In the genomic region with DNA sequence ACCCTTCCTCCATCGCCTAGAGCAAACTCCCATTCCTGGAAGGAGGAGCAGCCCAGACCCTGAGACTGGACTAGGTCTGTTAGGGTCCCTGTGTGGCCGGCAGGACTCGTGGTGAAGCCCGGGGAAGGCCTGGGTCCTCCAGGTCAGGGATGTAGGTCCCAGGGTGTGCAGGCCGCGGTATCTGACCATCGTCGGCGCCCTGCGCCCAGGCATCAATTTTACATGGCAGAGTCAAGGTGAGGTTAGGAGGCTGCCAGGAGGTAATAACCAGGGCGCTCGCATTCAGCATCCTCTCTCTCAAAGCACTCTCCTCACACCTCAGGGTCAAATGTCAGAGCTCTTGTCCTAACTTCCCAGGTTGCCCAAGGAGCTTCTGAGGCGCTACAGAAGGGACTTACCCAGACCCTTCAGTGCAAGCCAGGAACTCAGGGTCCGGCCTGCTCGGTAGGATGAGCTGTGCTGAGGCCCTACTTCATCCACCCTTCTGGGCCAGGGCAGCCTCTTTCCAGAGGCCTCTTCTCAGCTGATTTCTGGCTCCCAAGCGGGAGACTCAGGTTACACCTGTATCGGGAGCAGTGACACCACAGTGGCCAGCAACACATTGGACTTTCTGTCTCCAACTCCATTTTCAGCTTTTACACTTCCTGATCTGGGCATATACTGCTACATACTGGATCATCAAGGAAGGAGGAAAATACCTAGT, we compare ENCODE assay signal across 8 cellular contexts. TPM values are rescaled to one million over a fixed set of nuclear protein-coding genes. Genes with fewer than 3 reads are reported as not detected.
DNase-seq lines count a peak whose midpoint lies in the region; ATAC-seq and TF ChIP-seq lines count a peak whose summit lies in the region.

No MANE protein-coding gene starts in this region.

- WGBS in spleen, 5 donors = 62 to 70% (median 66%) methylated on average over 4 to 17 of the region's 17 CpGs

- TF ChIP-seq POLR2A in spleen (IDR thresholded peaks at IDR 0.05) = no peak

- peaks cover 21 to 66% (median 36%) of the 10 kb centered on the region in 6 donors for H3K4me1 ChIP-seq in spleen

- H3K4me3 ChIP-seq in WERI-Rb-1 (ENCODE audit: low read depth, low read length) (peak overlapping the region; percentile 60), spleen (peak overlapping the region; percentile 55 to 88 (median 64))

- H3K27ac ChIP-seq in WERI-Rb-1 (peak overlapping the region; percentile 98), spleen (peak overlapping the region; percentile 90 to 99 (median 95))

- intact Hi-C loops in left ventricle myocardium superior (cut with micrococcal nuclease) = no loop called here
- intact Hi-C loops in spleen (cut with DNase I; ENCODE audit: low total_unique reads) = no loop called here

- H3K9me3 ChIP-seq in WERI-Rb-1 (ENCODE audit: severe bottlenecking) (no peaks in the 10 kb centered on the region), spleen (no peaks in the 10 kb centered on the region)

- DNase-seq in DMS53 (lab: John Stamatoyannopoulos, UW) (peak; percentile 57), DMS53 treated with DMSO at 0.1 percent for 48 hours (lab: John Stamatoyannopoulos, UW; ENCODE audit: unreplicated experiment) (no peak), WERI-Rb-1 (no peak), left ventricle myocardium superior (peak; percentile 40), spleen (no peak), SW 1271 (lab: John Stamatoyannopoulos, UW) (no peak), retina (no peak)

- no peak for ATAC-seq in left ventricle myocardium superior
- ATAC-seq in HG03565 (IDR thresholded peaks at IDR 0.05; ENCODE audit: unreplicated experiment) = no peak

- no peak for TF ChIP-seq CTCF in WERI-Rb-1 (IDR thresholded peaks at IDR 0.05; ENCODE audit: low read depth, low read length)
- no peak for TF ChIP-seq CTCF in spleen (IDR thresholded peaks at IDR 0.05 in 8 of 11, conservative IDR thresholded peaks at IDR 0.05 in 3 of 11)

- H3K27me3 ChIP-seq in WERI-Rb-1 (ENCODE audit: insufficient read depth, low read depth, severe bottlenecking) (no peaks in the 10 kb centered on the region), spleen (replicated peaks in 1 of 7) (peaks cover 0 to 4% (median 0%) of the 10 kb centered on the region in 7 donors)

- H3K36me3 ChIP-seq in WERI-Rb-1 (no peaks in the 10 kb centered on the region), spleen (no peaks in the 10 kb centered on the region)

RNA-seq across cellular contexts. Expression of a gene that starts 0.6 kb away (rescaled TPM):
- total RNA-seq in left ventricle myocardium superior (not detected), spleen (under 1 TPM in 1 of 7 donors, not detected in 6; 0.94 TPM)
- under 1 TPM in 1 of 3 donors, not detected in 2; 0.20 TPM for polyA plus RNA-seq in spleen

RNA-seq across cellular contexts. Expression of a gene that starts 9.0 kb away (rescaled TPM):
- total RNA-seq in left ventricle myocardium superior (6.1 TPM), spleen (10 to 100 TPM; 31.1 to 62.6 (median 47.1) TPM)
- 100 to 1,000 TPM in 2 of 3 donors, 10 to 100 TPM in 1; 74.6 to 196 (median 115) TPM for polyA plus RNA-seq in spleen

Comparison
In these comparisons a context has a peak if more than half of its experiments do, and no peak if none do; other contexts are left out.
1. DNase-seq: peak in DMS53 (single experiment) and left ventricle myocardium superior (single experiment); none in DMS53 treated with DMSO at 0.1 percent for 48 hours (single experiment), WERI-Rb-1 (single experiment), spleen (single experiment), SW 1271 (0 of 2) and retina (single experiment).